ENCODE assay signal across 1 cellular context in genomic region chr5:150050172-150050811, GRCh38.
TF ChIP-seq lines count a peak whose summit lies in the region.
"Not testable (repeated sequence)": the region's sequence is repeated elsewhere in the genome, so short reads cannot be mapped to it uniquely, and the experiment has no call there.

No MANE protein-coding gene starts in this region.

TF ChIP-seq in K562, 482 proteins besides CTCF, POLR2A, EP300 and RAD21 (continued from another document and continues in another):
- peak; percentile 27; the same call in 1 of the 2 replicates for TF ChIP-seq ZNF609 (CRISPR knock-in tag; IDR thresholded peaks at IDR 0.05; ENCODE audit: borderline replicate concordance)
- peak; percentile 88; the same call in 1 of the 2 replicates for TF ChIP-seq E2F5 (CRISPR knock-in tag; IDR thresholded peaks at IDR 0.05)
- peak; percentile 71; the same call in 1 of the 2 replicates for TF ChIP-seq ARID4B (CRISPR knock-in tag; IDR thresholded peaks at IDR 0.05)
- TF ChIP-seq SMARCC2 (IDR thresholded peaks at IDR 0.05; ENCODE audit: low read depth), result peak; percentile 95
- peak; percentile 80 for TF ChIP-seq NFE2 (IDR thresholded peaks at IDR 0.05; ENCODE audit: low read depth)
- TF ChIP-seq CBFA2T2 (conservative IDR thresholded peaks at IDR 0.05), result peak; percentile 95
- peak; percentile 58 for TF ChIP-seq C11orf30 (IDR thresholded peaks at IDR 0.05; ENCODE audit: low read depth)
- peak; percentile 83 for TF ChIP-seq ZNF766 (CRISPR knock-in tag; conservative IDR thresholded peaks at IDR 0.05)
- peak; percentile 87 for TF ChIP-seq TAF9B (IDR thresholded peaks at IDR 0.05; ENCODE audit: partially characterized antibody)
- TF ChIP-seq MYC (IDR thresholded peaks at IDR 0.05; ENCODE audit: low read depth, low read length), result peak; percentile 86
- TF ChIP-seq MYC (CRISPR knock-in tag; IDR thresholded peaks at IDR 0.05; ENCODE audit: borderline replicate concordance, low read depth), result peak; percentile 48; the same call in 1 of the 2 replicates
- TF ChIP-seq ZNF431 (CRISPR knock-in tag; IDR thresholded peaks at IDR 0.05), result 0 out of 2 replicates have a peak, but pooled peaks have one; percentile 30
- 0 out of 2 replicates have a peak, but pooled peaks have one; percentile 39 for TF ChIP-seq CBX5 (IDR thresholded peaks at IDR 0.05; ENCODE audit: borderline replicate concordance, low read depth)
- peak; percentile 55; the same call in 1 of the 2 replicates for TF ChIP-seq CUX1 (CRISPR knock-in tag; IDR thresholded peaks at IDR 0.05)
- TF ChIP-seq ARID1B (IDR thresholded peaks at IDR 0.05), result peak; percentile 96
- peak; percentile 78 for TF ChIP-seq MIER1 (IDR thresholded peaks at IDR 0.05; ENCODE audit: low read depth)
- peak; percentile 96 for TF ChIP-seq CREB3L1 (IDR thresholded peaks at IDR 0.05; ENCODE audit: borderline replicate concordance, low read depth)
- peak; percentile 46 for TF ChIP-seq PRDM10 (IDR thresholded peaks at IDR 0.05; ENCODE audit: partially characterized antibody)
- 0 out of 2 replicates have a peak, but pooled peaks have one; percentile 13 for TF ChIP-seq SMAD3 (CRISPR knock-in tag; conservative IDR thresholded peaks at IDR 0.05)
- peak; percentile 86 for TF ChIP-seq NBN (IDR thresholded peaks at IDR 0.05; ENCODE audit: low read depth)
- TF ChIP-seq FOXP1 (CRISPR knock-in tag; IDR thresholded peaks at IDR 0.05), result peak; percentile 70; the same call in 1 of the 2 replicates
- TF ChIP-seq TCF3 (CRISPR knock-in tag; IDR thresholded peaks at IDR 0.05), result peak; percentile 93
- peak; percentile 77 for TF ChIP-seq MTA1 (IDR thresholded peaks at IDR 0.05; ENCODE audit: borderline replicate concordance)
- TF ChIP-seq YY1 (IDR thresholded peaks at IDR 0.05; ENCODE audit: borderline replicate concordance in 1 of 3, control insufficient read depth in 1 of 3, extremely low read depth in 1 of 3, insufficient read depth in 3 of 3, insufficient read length in 1 of 3, insufficient replicate concordance in 2 of 3, low read depth in 1 of 3, low read length in 2 of 3), result peak in 2 of 3 experiments; percentile 38 to 61
- peak in 1 of 2 experiments; percentile 93; a peak in 2 of 3 replicates for TF ChIP-seq CBX3 (IDR thresholded peaks at IDR 0.05; ENCODE audit: borderline replicate concordance in 1 of 2, low read length in 2 of 2)
- TF ChIP-seq E2F8 (IDR thresholded peaks at IDR 0.05; ENCODE audit: low read depth, partially characterized antibody), result peak; percentile 89
- peak; percentile 63; the same call in 1 of the 2 replicates for TF ChIP-seq MEF2D (tag; conservative IDR thresholded peaks at IDR 0.05; ENCODE audit: low read depth)
- 0 out of 2 replicates have a peak, but pooled peaks have one; percentile 7 for TF ChIP-seq FOXM1 (IDR thresholded peaks at IDR 0.05; ENCODE audit: low read depth)
- TF ChIP-seq FOXM1 (CRISPR knock-in tag; IDR thresholded peaks at IDR 0.05; ENCODE audit: low read depth), result not testable (repeated sequence)
